Comparison of ENCODE assay signal across 37 cellular contexts in the genomic region with DNA sequence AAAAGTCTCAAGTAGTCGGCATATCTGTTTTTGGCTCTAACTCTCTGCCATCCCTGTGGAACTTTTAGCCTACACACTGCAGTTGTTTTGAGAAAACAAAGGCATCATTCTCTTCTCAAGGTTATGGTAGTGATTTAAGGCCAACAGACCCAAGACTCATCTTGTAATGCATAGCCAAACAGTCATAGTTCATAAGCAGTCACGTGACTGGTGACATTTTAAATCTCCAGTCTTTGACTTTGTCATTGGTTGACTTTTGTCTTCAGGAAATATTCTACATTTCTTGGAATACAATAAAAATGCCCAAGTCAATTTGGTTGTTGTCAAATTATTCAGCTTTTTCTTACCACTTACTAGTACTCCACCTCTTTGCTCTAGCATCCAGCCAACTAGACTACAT.
"Had no signal": no experiment of that assay in that cellular context is flagged by ENCODE, and none has a peak within 500 bp of the region (broad histone marks: within the 10 kb centered on the region; RNA-seq: fewer than 3 reads in every experiment).

No MANE protein-coding gene starts in this region.

- H3K4me3 Mint-ChIP-seq: activated B cell treated with CpG ODN at 0.5 μM for 24 hours; activated CD4-positive, alpha-beta memory T cell treated with anti-CD3 and anti-CD28 coated beads for 36 hours; activated CD4-positive, alpha-beta T cell treated with anti-CD3 and anti-CD28 coated beads, Interleukin-2, amount 10 ng/mL, durations not matched to agents 24 days and 14 days; activated CD8-positive, alpha-beta T cell treated with anti-CD3 and anti-CD28 coated beads for 36 hours; activated naive CD4-positive, alpha-beta T cell treated with anti-CD3 and anti-CD28 coated beads, Interleukin-2, amount 10 ng/mL, durations not matched to agents 7 days and 5 days; activated naive CD4-positive, alpha-beta T cell treated with anti-CD3 and anti-CD28 coated beads, Interleukin-2, amount 50 U/mL, for 24 hours; activated naive CD8-positive, alpha-beta T cell; activated naive CD8-positive, alpha-beta T cell treated with anti-CD3 and anti-CD28 coated beads, Interleukin-2, amount 10 ng/mL, durations not matched to agents 7 days and 5 days; activated naive CD8-positive, alpha-beta T cell treated with anti-CD3 and anti-CD28 coated beads, Interleukin-2, amount 50 U/mL, for 24 hours; activated T-cell treated with anti-CD3 and anti-CD28 coated beads, Interleukin-2, amount 50 U/mL, for 4 hours; brain; central memory CD8-positive, alpha-beta T cell; T-helper 1 cell treated with Interleukin-12 subunit alpha and Interleukin-12 subunit beta and Interleukin-4 antibody, amounts not matched to agents 30 μg/mL and 1 μg/mL, for 36 hours; T-helper 2 cell treated with Interferon-gamma antibody and Interleukin-4, amounts not matched to agents 5 μg/mL and 100 μg/mL, for 36 hours had no signal

- H3K27ac Mint-ChIP-seq: activated B cell treated with CpG ODN at 0.5 μM for 24 hours; activated CD4-positive, alpha-beta memory T cell treated with anti-CD3 and anti-CD28 coated beads for 36 hours; activated CD4-positive, alpha-beta T cell treated with anti-CD3 and anti-CD28 coated beads, Interleukin-2, amount 10 ng/mL, durations not matched to agents 24 days and 14 days; activated CD8-positive, alpha-beta T cell treated with anti-CD3 and anti-CD28 coated beads for 36 hours; activated naive CD4-positive, alpha-beta T cell treated with anti-CD3 and anti-CD28 coated beads, Interleukin-2, amount 10 ng/mL, durations not matched to agents 7 days and 5 days; activated naive CD4-positive, alpha-beta T cell treated with anti-CD3 and anti-CD28 coated beads, Interleukin-2, amount 50 U/mL, for 24 hours; activated naive CD8-positive, alpha-beta T cell; activated naive CD8-positive, alpha-beta T cell treated with anti-CD3 and anti-CD28 coated beads, Interleukin-2, amount 10 ng/mL, durations not matched to agents 7 days and 5 days; activated naive CD8-positive, alpha-beta T cell treated with anti-CD3 and anti-CD28 coated beads, Interleukin-2, amount 50 U/mL, for 24 hours; activated T-helper 2 cell treated with anti-CD3 and anti-CD28 coated beads, Interferon-gamma antibody, Interleukin-2, Interleukin-4, amounts not matched to agents 10 μg/mL and 5 μg/mL and 100 μg/mL, durations not matched to agents 14 hours and 24 hours and 36 hours; brain; T-helper 1 cell treated with Interleukin-12 subunit alpha and Interleukin-12 subunit beta and Interleukin-4 antibody, amounts not matched to agents 30 μg/mL and 1 μg/mL, for 36 hours; T-helper 2 cell treated with Interferon-gamma antibody and Interleukin-4, amounts not matched to agents 5 μg/mL and 100 μg/mL, for 36 hours had no signal

- H3K27ac ChIP-seq: ascending aorta, cardiac muscle cell, VCaP had no signal

- H3K27me3 ChIP-seq: ascending aorta, cardiac muscle cell had no signal

- H3K9me3 ChIP-seq: ascending aorta had no signal

- H3K4me1 Mint-ChIP-seq: activated B cell treated with CpG ODN at 0.5 μM for 24 hours; activated CD4-positive, alpha-beta T cell treated with anti-CD3 and anti-CD28 coated beads, Interleukin-2, amount 10 ng/mL, durations not matched to agents 24 days and 14 days; activated naive CD4-positive, alpha-beta T cell treated with anti-CD3 and anti-CD28 coated beads, Interleukin-2, amount 10 ng/mL, durations not matched to agents 7 days and 5 days; activated naive CD4-positive, alpha-beta T cell treated with anti-CD3 and anti-CD28 coated beads, Interleukin-2, amount 50 U/mL, for 24 hours; activated naive CD8-positive, alpha-beta T cell treated with anti-CD3 and anti-CD28 coated beads, Interleukin-2, amount 10 ng/mL, durations not matched to agents 7 days and 5 days; activated naive CD8-positive, alpha-beta T cell treated with anti-CD3 and anti-CD28 coated beads, Interleukin-2, amount 50 U/mL, for 24 hours; brain; central memory CD8-positive, alpha-beta T cell had no signal

- H3K36me3 ChIP-seq: ascending aorta, cardiac muscle cell had no signal

- H3K27me3 Mint-ChIP-seq: activated B cell treated with CpG ODN at 0.5 μM for 24 hours; activated CD4-positive, alpha-beta memory T cell treated with anti-CD3 and anti-CD28 coated beads for 36 hours; activated CD4-positive, alpha-beta T cell treated with anti-CD3 and anti-CD28 coated beads, Interleukin-2, amount 10 ng/mL, durations not matched to agents 24 days and 14 days; activated CD8-positive, alpha-beta T cell treated with anti-CD3 and anti-CD28 coated beads for 36 hours; activated naive CD4-positive, alpha-beta T cell treated with anti-CD3 and anti-CD28 coated beads, Interleukin-2, amount 10 ng/mL, durations not matched to agents 7 days and 5 days; activated naive CD4-positive, alpha-beta T cell treated with anti-CD3 and anti-CD28 coated beads, Interleukin-2, amount 50 U/mL, for 24 hours; activated naive CD8-positive, alpha-beta T cell; activated naive CD8-positive, alpha-beta T cell treated with anti-CD3 and anti-CD28 coated beads, Interleukin-2, amount 10 ng/mL, durations not matched to agents 7 days and 5 days; activated naive CD8-positive, alpha-beta T cell treated with anti-CD3 and anti-CD28 coated beads, Interleukin-2, amount 50 U/mL, for 24 hours; brain; central memory CD8-positive, alpha-beta T cell had no signal

- H3K36me3 Mint-ChIP-seq: activated CD4-positive, alpha-beta memory T cell treated with anti-CD3 and anti-CD28 coated beads for 36 hours; activated naive CD4-positive, alpha-beta T cell treated with anti-CD3 and anti-CD28 coated beads, Interleukin-2, amount 10 ng/mL, durations not matched to agents 7 days and 5 days; activated naive CD4-positive, alpha-beta T cell treated with anti-CD3 and anti-CD28 coated beads, Interleukin-2, amount 50 U/mL, for 24 hours; activated naive CD8-positive, alpha-beta T cell; activated naive CD8-positive, alpha-beta T cell treated with anti-CD3 and anti-CD28 coated beads, Interleukin-2, amount 10 ng/mL, durations not matched to agents 7 days and 5 days; brain had no signal

- DNase-seq: activated B cell treated with CpG ODN at 0.5 μM for 24 hours; activated CD4-positive, alpha-beta memory T cell treated with anti-CD3 and anti-CD28 coated beads for 36 hours; activated CD4-positive, alpha-beta T cell treated with anti-CD3 and anti-CD28 coated beads for 4 hours; activated CD4-positive, alpha-beta T cell treated with anti-CD3 and anti-CD28 coated beads, Interleukin-2, amount 10 ng/mL, durations not matched to agents 24 days and 14 days; activated CD4-positive, alpha-beta T cell treated with anti-CD3 and anti-CD28 coated beads, Interleukin-2, amount 50 U/mL, for 1 hour; activated CD4-positive, alpha-beta T cell treated with anti-CD3 and anti-CD28 coated beads, Interleukin-2, amount 50 U/mL, for 4 hours; activated CD4-positive, CD25-positive, alpha-beta regulatory T cell treated with anti-CD3 and anti-CD28 coated beads, Interleukin-2, amount 50 U/mL, for 72 hours; activated CD8-positive, alpha-beta memory T cell treated with anti-CD3 and anti-CD28 coated beads, Interleukin-2, amount 50 U/mL, for 4 hours; activated CD8-positive, alpha-beta T cell treated with anti-CD3 and anti-CD28 coated beads for 36 hours; activated effector memory CD4-positive, alpha-beta T cell treated with Interleukin-2 at 50 U/mL for 16 hours; activated gamma-delta T cell; activated naive CD4-positive, alpha-beta T cell treated with anti-CD3 and anti-CD28 coated beads, Interleukin-2, amount 10 ng/mL, durations not matched to agents 7 days and 5 days; activated naive CD4-positive, alpha-beta T cell treated with Interleukin-2 at 50 U/mL for 16 hours; activated naive CD8-positive, alpha-beta T cell treated with anti-CD3 and anti-CD28 coated beads, Interleukin-2, amount 10 ng/mL, durations not matched to agents 7 days and 5 days; activated naive CD8-positive, alpha-beta T cell treated with anti-CD3 and anti-CD28 coated beads, Interleukin-2, amount 50 U/mL, for 24 hours; activated T-cell treated with anti-CD3 and anti-CD28 coated beads for 4 hours; activated T-cell treated with anti-CD3 and anti-CD28 coated beads, Interleukin-2, amount 50 U/mL, for 1 hour; activated T-cell treated with anti-CD3 and anti-CD28 coated beads, Interleukin-2, amount 50 U/mL, for 4 hours; amygdala; anterior cingulate cortex; caudate nucleus; cerebellar nuclear complex; T-helper 1 cell; T-helper 2 cell; T-helper 9 cell had no signal

- H3K4me1 ChIP-seq: ascending aorta had no signal

- ATAC-seq: activated CD8-positive, alpha-beta T cell treated with anti-CD3 and anti-CD28 coated beads for 36 hours; activated naive CD8-positive, alpha-beta T cell treated with anti-CD3 and anti-CD28 coated beads, Interleukin-2, amount 50 U/mL, for 24 hours; activated T-cell treated with anti-CD3 and anti-CD28 coated beads, Interleukin-2, amount 50 U/mL, for 4 hours had no signal

- H3K4me3 ChIP-seq: ascending aorta, cardiac muscle cell had no signal

- FAIRE-seq: bronchial epithelial cell, TTC549 had no signal
